In genomic region chr2:126785862-126786261, GRCh38 we compare ENCODE assay signal across 21 cellular contexts.
"Had no signal": no experiment of that assay in that cellular context is flagged by ENCODE, and none has a peak within 500 bp of the region (broad histone marks: within the 10 kb centered on the region; RNA-seq: fewer than 3 reads in every experiment).

No MANE protein-coding gene starts in this region.

- H3K9me3 ChIP-seq: SJSA1 had no signal

- H3K4me3 ChIP-seq: SJSA1, SK-N-MC had no signal

- DNase-seq: KBM-7, NCI-H1092, NCI-H1105 treated with DMSO at 0.1 percent for 48 hours, NCI-H1417 treated with DMSO at 0.1 percent for 48 hours, NCI-H146, NCI-H1694 treated with DMSO at 0.1 percent for 48 hours, NCI-H1930, NCI-H2081, NCI-H2107, NCI-H2171, NCI-H226, NCI-H446, NCI-H510A, NCI-H524 treated with DMSO at 0.1 percent for 48 hours, NCI-H69, NCI-H774, Right ventricle myocardium superior, RPMI8226, SIG-M5 had no signal

- H3K36me3 ChIP-seq: SJSA1 had no signal

- H3K27ac ChIP-seq: SJSA1, SK-N-MC had no signal

- H3K4me1 ChIP-seq: SJSA1 had no signal
